ENCODE assay signal across 8 cellular contexts in genomic region chr22:42780070-42780540, GRCh38.
DNase-seq lines count a peak whose midpoint lies in the region; ATAC-seq and TF ChIP-seq lines count a peak whose summit lies in the region.

No MANE protein-coding gene starts in this region.

- peak; percentile 81 for TF ChIP-seq CTCF in foreskin fibroblast (IDR thresholded peaks at IDR 0.05; ENCODE audit: low read depth, low read length)

- ATAC-seq in GM21528 (IDR thresholded peaks at IDR 0.05; ENCODE audit: low FRiP score, unreplicated experiment) (no peak), GM19328 (IDR thresholded peaks at IDR 0.05; ENCODE audit: unreplicated experiment) (no peak)

- DNase-seq in DMS53 (lab: John Stamatoyannopoulos, UW) (peak; percentile 88), HuH-7.5 (ENCODE audit: low spot score) (peak; percentile 68), NK-92 (lab: John Stamatoyannopoulos, UW; ENCODE audit: unreplicated experiment) (peak; percentile 15), activated T-cell treated with anti-CD3 and anti-CD28 coated beads for 24 hours (ENCODE audit: low read depth) (peak; percentile 33), foreskin fibroblast (peak; percentile 84 to 95), non-pigmented ciliary epithelial cell (ENCODE audit: low read depth) (peak; percentile 94)

- H3K4me3 ChIP-seq in foreskin fibroblast (ENCODE audit: low read depth in 1 of 2, low read length in 2 of 2) = no peak overlapping the region

Comparison
In these comparisons a context has a peak if more than half of its experiments do, and no peak if none do; other contexts are left out.
1. DNase-seq: peak in every context shown above with its lines; median percentile 94 in non-pigmented ciliary epithelial cell; 90 in foreskin fibroblast; 88 in DMS53; 68 in HuH-7.5; 33 in activated T-cell treated with anti-CD3 and anti-CD28 coated beads for 24 hours; 15 in NK-92.